In genomic region chr2:235734700-235735205, GRCh38 we compare ENCODE assay signal across 13 cellular contexts.
"Had no signal": no experiment of that assay in that cellular context is flagged by ENCODE, and none has a peak within 500 bp of the region (broad histone marks: within the 10 kb centered on the region; RNA-seq: fewer than 3 reads in every experiment).

No MANE protein-coding gene starts in this region.

- FAIRE-seq: TTC549 had no signal

- H3K27me3 Mint-ChIP-seq: activated naive CD4-positive, alpha-beta T cell treated with anti-CD3 and anti-CD28 coated beads, Interleukin-2, amount 50 U/mL, for 24 hours; stimulated activated naive CD8-positive, alpha-beta T cell treated with anti-CD3 and anti-CD28 coated beads, Interleukin-15, Interleukin-2, amounts not matched to agents 100 ng/mL and 50 ng/mL, for 24 hours had no signal

- H3K27me3 ChIP-seq: brain microvascular endothelial cell, testis, uterus had no signal

- H3K4me1 ChIP-seq: testis, uterus had no signal

- H3K4me3 Mint-ChIP-seq: activated CD4-positive, alpha-beta T cell treated with anti-CD3 and anti-CD28 coated beads, Interleukin-2, amount 10 ng/mL, durations not matched to agents 7 days and 5 days; activated naive CD4-positive, alpha-beta T cell treated with anti-CD3 and anti-CD28 coated beads, Interleukin-2, amount 50 U/mL, for 24 hours; neural crest cell; stimulated activated naive CD8-positive, alpha-beta T cell treated with anti-CD3 and anti-CD28 coated beads, Interleukin-15, Interleukin-2, amounts not matched to agents 100 ng/mL and 50 ng/mL, for 24 hours had no signal

- H3K27ac Mint-ChIP-seq: activated CD4-positive, alpha-beta T cell treated with anti-CD3 and anti-CD28 coated beads, Interleukin-2, amount 10 ng/mL, durations not matched to agents 7 days and 5 days; activated naive CD4-positive, alpha-beta T cell treated with anti-CD3 and anti-CD28 coated beads, Interleukin-2, amount 50 U/mL, for 24 hours; stimulated activated naive CD8-positive, alpha-beta T cell treated with anti-CD3 and anti-CD28 coated beads, Interleukin-15, Interleukin-2, amounts not matched to agents 100 ng/mL and 50 ng/mL, for 24 hours had no signal

- H3K4me1 Mint-ChIP-seq: activated CD4-positive, alpha-beta T cell treated with anti-CD3 and anti-CD28 coated beads, Interleukin-2, amount 10 ng/mL, durations not matched to agents 7 days and 5 days; activated naive CD4-positive, alpha-beta T cell treated with anti-CD3 and anti-CD28 coated beads, Interleukin-2, amount 50 U/mL, for 24 hours had no signal

- H3K4me3 ChIP-seq: testis, uterus had no signal

- H3K36me3 ChIP-seq: brain microvascular endothelial cell, uterus had no signal

- H3K9me3 ChIP-seq: testis, uterus had no signal

- H3K9me3 Mint-ChIP-seq: activated CD4-positive, alpha-beta T cell treated with anti-CD3 and anti-CD28 coated beads, Interleukin-2, amount 10 ng/mL, durations not matched to agents 7 days and 5 days; activated naive CD4-positive, alpha-beta T cell treated with anti-CD3 and anti-CD28 coated beads, Interleukin-2, amount 50 U/mL, for 24 hours; neural crest cell; stimulated activated naive CD8-positive, alpha-beta T cell treated with anti-CD3 and anti-CD28 coated beads, Interleukin-15, Interleukin-2, amounts not matched to agents 100 ng/mL and 50 ng/mL, for 24 hours had no signal

- H3K36me3 Mint-ChIP-seq: activated naive CD4-positive, alpha-beta T cell treated with anti-CD3 and anti-CD28 coated beads, Interleukin-2, amount 50 U/mL, for 24 hours had no signal

- DNase-seq: activated CD4-positive, alpha-beta T cell treated with anti-CD3 and anti-CD28 coated beads, Interleukin-2, amount 10 ng/mL, durations not matched to agents 7 days and 5 days; activated CD4-positive, CD25-positive, alpha-beta regulatory T cell; brain microvascular endothelial cell; mesendoderm; stimulated activated CD4-positive, alpha-beta T cell treated with anti-CD3 and anti-CD28 coated beads, Interleukin-15, amount 100 ng/mL, for 24 hours; stimulated activated CD4-positive, alpha-beta T cell treated with anti-CD3 and anti-CD28 coated beads, Interleukin-4, amount 100 ng/mL, for 24 hours; T-helper 2 cell; testis; uterus had no signal

- H3K27ac ChIP-seq: brain microvascular endothelial cell, testis, uterus had no signal
